8 cellular contexts compared by ENCODE assay signal in genomic region chr16:24504467-24505345, GRCh38. TPM values are rescaled to one million over a fixed set of nuclear protein-coding genes. Genes with fewer than 3 reads are reported as not detected.
DNase-seq lines count a peak whose midpoint lies in the region; ATAC-seq and TF ChIP-seq lines count a peak whose summit lies in the region.

No MANE protein-coding gene starts in this region.

- no peaks in the 10 kb centered on the region for H3K4me1 ChIP-seq in Karpas-422 (ENCODE audit: low read length)

- H3K27me3 Mint-ChIP-seq in activated naive CD4-positive, alpha-beta T cell treated with anti-CD3 and anti-CD28 coated beads for 36 hours (ENCODE audit: low read depth), result no peaks in the 10 kb centered on the region
- H3K27me3 Mint-ChIP-seq in glutamatergic neuron (ENCODE audit: unreplicated experiment), result no peaks in the 10 kb centered on the region

- no peaks in the 10 kb centered on the region for H4K20me1 ChIP-seq in Karpas-422 (ENCODE audit: insufficient read depth, low read depth, low read length)

- no peaks in the 10 kb centered on the region for H3K79me2 ChIP-seq in Karpas-422 (ENCODE audit: low read length)

- CTCF ChIA-PET in activated naive CD4-positive, alpha-beta T cell treated with anti-CD3 and anti-CD28 coated beads for 36 hours (lab: Charles Lee), result interaction anchor here (0.6 to 3.3 kb wide), 43 partner anchors 9 to 1629 kb away, joined by 3 to 29 read pairs (median 3); partner anchors contain the start of gene CACNG3

- H3K36me3 Mint-ChIP-seq in activated naive CD4-positive, alpha-beta T cell treated with anti-CD3 and anti-CD28 coated beads for 36 hours (ENCODE audit: low read depth), result no peaks in the 10 kb centered on the region
- no peaks in the 10 kb centered on the region for H3K36me3 Mint-ChIP-seq in glutamatergic neuron (ENCODE audit: unreplicated experiment)

- H3K27me3 ChIP-seq in Karpas-422 (ENCODE audit: low read length), result no peaks in the 10 kb centered on the region

- no peak overlapping the region for H3K4me2 ChIP-seq in Karpas-422 (ENCODE audit: low read depth, low read length, poor library complexity, severe bottlenecking)

- no peak overlapping the region for H3K4me3 Mint-ChIP-seq in activated naive CD4-positive, alpha-beta T cell treated with anti-CD3 and anti-CD28 coated beads for 36 hours
- no peak overlapping the region for H3K4me3 Mint-ChIP-seq in glutamatergic neuron (ENCODE audit: unreplicated experiment)

- intact Hi-C loops in activated naive CD4-positive, alpha-beta T cell treated with anti-CD3 and anti-CD28 coated beads for 36 hours (cut with micrococcal nuclease), result loop anchor here (1.0 to 10.0 kb wide), 5 partner anchors 100 to 703 kb away; no protein-coding TSS in a partner anchor

- no peak overlapping the region for H3K27ac Mint-ChIP-seq in activated naive CD4-positive, alpha-beta T cell treated with anti-CD3 and anti-CD28 coated beads for 36 hours
- no peak overlapping the region for H3K27ac Mint-ChIP-seq in glutamatergic neuron (ENCODE audit: unreplicated experiment)

- no peaks in the 10 kb centered on the region for H3K4me1 Mint-ChIP-seq in activated naive CD4-positive, alpha-beta T cell treated with anti-CD3 and anti-CD28 coated beads for 36 hours (ENCODE audit: low read depth)
- H3K4me1 Mint-ChIP-seq in glutamatergic neuron (ENCODE audit: low read depth, unreplicated experiment), result no peaks in the 10 kb centered on the region

- H3K9me2 ChIP-seq in Karpas-422 (replicated peaks; ENCODE audit: insufficient read depth, low read length), result no peaks in the 10 kb centered on the region

- H3K36me3 ChIP-seq in Karpas-422 (ENCODE audit: insufficient read depth, low read length), result no peaks in the 10 kb centered on the region

- H3K9me3 ChIP-seq in Karpas-422 (ENCODE audit: low read length), result no peaks in the 10 kb centered on the region

- no peak overlapping the region for H2AFZ ChIP-seq in Karpas-422 (ENCODE audit: low read length)

- H3K9me3 Mint-ChIP-seq in activated naive CD4-positive, alpha-beta T cell treated with anti-CD3 and anti-CD28 coated beads for 36 hours, result no peaks in the 10 kb centered on the region
- H3K9me3 Mint-ChIP-seq in glutamatergic neuron (ENCODE audit: unreplicated experiment), result no peaks in the 10 kb centered on the region

- DNase-seq in SIG-M5 treated with dmso at 0.1 percent for 504 hours (lab: John Stamatoyannopoulos, UW; ENCODE audit: unreplicated experiment) (peak; percentile 56), SIG-M5 (lab: John Stamatoyannopoulos, UW) (no peak), Karpas-422 (peak; percentile 86), SK-N-DZ (ENCODE audit: low spot score) (peak; percentile 68), glutamatergic neuron (peak; percentile 59), putamen (ENCODE audit: low spot score) (peak; percentile 52)
- DNase-seq in activated naive CD4-positive, alpha-beta T cell treated with anti-CD3 and anti-CD28 coated beads for 36 hours, result peak; percentile 70

- no peak for ATAC-seq in HG03097 (IDR thresholded peaks at IDR 0.05; ENCODE audit: low FRiP score, unreplicated experiment)

- H3K4me3 ChIP-seq in Karpas-422 (ENCODE audit: low read length), result no peak overlapping the region

- H3K27ac ChIP-seq in Karpas-422 (ENCODE audit: low read length), result no peak overlapping the region

- TF ChIP-seq CTCF in glutamatergic neuron (IDR thresholded peaks at IDR 0.05; ENCODE audit: partially characterized antibody, unreplicated experiment), result peak; percentile 79

- no peak overlapping the region for H3K9ac ChIP-seq in Karpas-422 (ENCODE audit: low read length)

RNA-seq across cellular contexts. Expression of gene RBBP6, which starts 34.7 kb away (rescaled TPM):
- 25.7 and 45.5 TPM in 2 replicates for total RNA-seq in Karpas-422 (2014; rRNA removed; shearing (Covaris generic); ENCODE audit: low replicate concordance)
- 38.0 and 38.6 TPM in 2 replicates for polyA plus RNA-seq in SK-N-DZ (2014; cell fraction: cytosol; rRNA removed)
- 106 and 136 TPM in 2 replicates for polyA plus RNA-seq in SK-N-DZ (2014; cell fraction: nucleus; rRNA removed)
- 10 to 100 TPM; 64.4 to 65.0 TPM for total RNA-seq in activated naive CD4-positive, alpha-beta T cell treated with anti-CD3 and anti-CD28 coated beads for 36 hours
- 56.9 TPM for total RNA-seq in glutamatergic neuron (ENCODE audit: unreplicated experiment)
